8 cellular contexts compared by ENCODE assay signal in the genomic region with DNA sequence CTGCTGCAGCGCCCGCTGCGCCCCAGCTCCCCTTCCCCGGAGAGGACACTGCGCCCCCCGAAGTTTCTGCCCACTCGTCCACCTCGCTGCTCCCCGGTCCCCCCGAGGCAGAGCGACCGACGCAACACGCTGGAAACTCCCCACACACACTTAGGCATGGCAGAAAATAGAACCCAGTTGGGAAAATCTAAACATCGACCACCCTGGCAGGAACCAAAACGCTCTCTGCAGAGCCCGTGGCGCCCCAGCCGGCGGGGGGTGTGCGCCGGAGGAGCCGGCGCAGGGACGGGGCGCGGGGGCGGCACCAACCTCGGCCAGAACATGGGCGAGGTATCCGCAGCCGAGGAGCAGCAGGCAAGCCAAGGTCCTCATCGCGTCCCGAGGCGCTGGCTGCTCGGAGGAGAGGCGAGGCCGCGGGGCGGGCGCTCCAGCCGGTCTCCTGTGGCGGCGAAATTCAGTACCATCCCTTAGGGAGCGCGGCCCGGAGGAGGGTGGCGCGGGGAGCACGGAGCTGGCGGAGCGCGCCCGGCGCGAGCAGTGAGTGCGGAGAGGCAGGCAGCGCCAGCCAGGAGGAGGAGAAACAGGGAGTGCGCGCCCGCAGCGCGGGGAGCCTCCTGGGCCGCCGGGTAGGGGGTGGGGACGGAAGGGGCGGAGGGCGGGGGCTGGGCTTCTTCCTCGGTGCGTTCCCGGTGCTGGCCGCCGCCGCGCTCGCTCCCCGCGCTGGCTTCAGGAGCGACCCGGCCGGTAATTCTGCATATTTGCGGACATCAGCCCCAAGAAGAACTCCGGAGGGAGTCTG. TPM values are rescaled to one million over a fixed set of nuclear protein-coding genes. Genes with fewer than 3 reads are reported as not detected.
A peak's percentile ranks its signal among the peaks of the same experiment; 100 is the strongest.
DNase-seq lines count a peak whose midpoint lies in the region; ATAC-seq and TF ChIP-seq lines count a peak whose summit lies in the region.

No MANE protein-coding gene starts in this region.

- H3K9me3 Mint-ChIP-seq in GM23338, result no peaks in the 10 kb centered on the region; the same call in 1 of the 3 replicates

- H3K4me3 ChIP-seq in BJ (ENCODE audit: low read depth, low read length) (peak overlapping the region; percentile 76), GM23338 (peak overlapping the region; percentile 94), Panc1 (ENCODE audit: low read depth in 2 of 2, low read length in 2 of 2) (peak overlapping the region; percentile 67 to 81), right cardiac atrium (ENCODE audit: low read length) (peak overlapping the region; percentile 87)

- intact Hi-C loops in Panc1 (cut with micrococcal nuclease; ENCODE audit: unreplicated experiment) (no loop called here), right cardiac atrium (cut with DNase I) (loop anchor here (5.0 to 10.0 kb wide), 4 partner anchors 136 to 216 kb away; no protein-coding TSS in a partner anchor), posterior cingulate gyrus (cut with DNase I) (loop anchor here (2.0 to 5.0 kb wide), 2 partner anchors 78 to 186 kb away; no protein-coding TSS in a partner anchor)

- H3K27me3 Mint-ChIP-seq in GM23338 (ENCODE audit: insufficient read depth, low read depth, poor library complexity), result peaks cover 54% of the 10 kb centered on the region

- no peak overlapping the region for H2AFZ ChIP-seq in GM23338

- WGBS in right cardiac atrium, result under 1% methylated on average over 84 of the region's 84 CpGs

- in situ Hi-C loops in Panc1 (cut with HindIII; ENCODE audit: low pct_unique_long_range_greater_than_20kb, low sequenced_read_pairs), result no loop called here

- no peaks in the 10 kb centered on the region; the same call in 1 of the 2 replicates for H4K20me1 ChIP-seq in GM23338 (replicated peaks; ENCODE audit: insufficient read depth)

- H3K9me2 ChIP-seq in GM23338 (ENCODE audit: insufficient read depth), result no peaks in the 10 kb centered on the region

- H3K79me2 ChIP-seq in GM23338 (replicated peaks; ENCODE audit: insufficient read depth), result peaks cover 33% of the 10 kb centered on the region

- peaks cover 15% of the 10 kb centered on the region for H3K27me3 ChIP-seq in BJ (ENCODE audit: control insufficient read depth, insufficient read depth, low read length)
- peaks cover 52% of the 10 kb centered on the region for H3K27me3 ChIP-seq in GM23338 (ENCODE audit: insufficient read depth)
- H3K27me3 ChIP-seq in Panc1 (ENCODE audit: control insufficient read depth, insufficient read depth, low read length), result no peaks in the 10 kb centered on the region; the same call in 1 of the 2 replicates
- no peaks in the 10 kb centered on the region for H3K27me3 ChIP-seq in right cardiac atrium (ENCODE audit: control insufficient read depth, insufficient read depth)

- BruUV-seq in Panc1 (replicated peaks; lab: Mats Ljungman, UMichigan), result no TSS peak

- H3K4me1 Mint-ChIP-seq in GM23338, result peaks cover 28% of the 10 kb centered on the region

- peaks cover 16% of the 10 kb centered on the region for H3K36me3 Mint-ChIP-seq in GM23338 (ENCODE audit: low read depth)

- H3K27ac ChIP-seq in GM23338 (ENCODE audit: low read depth) (no peak overlapping the region), Panc1 (ENCODE audit: low read length) (peak overlapping the region; percentile 66), right cardiac atrium (ENCODE audit: low read length) (peak overlapping the region; percentile 86)

- H3K4me2 ChIP-seq in GM23338, result peak overlapping the region; percentile 97

- H3K9me3 ChIP-seq in Panc1 (ENCODE audit: control insufficient read depth, insufficient read depth, low read depth, low read length) (no peaks in the 10 kb centered on the region), right cardiac atrium (ENCODE audit: control insufficient read depth, low read length) (no peaks in the 10 kb centered on the region)

- H3K4me3 Mint-ChIP-seq in GM23338, result peak overlapping the region; percentile 94

- CTCF ChIA-PET in BJ (lab: Yijun Ruan, JAX), result interaction anchor here (1.0 to 2.0 kb wide), 2 partner anchors 47 to 57 kb away, joined by 3 to 4 read pairs; no protein-coding TSS in a partner anchor
- CTCF ChIA-PET in Panc1 (lab: Charles Lee), result interaction anchor here (1.5 kb wide), 1 partner anchor 118 kb away, joined by 3 read pairs; no protein-coding TSS in a partner anchor

- ATAC-seq in GM23338 (peak; percentile 2), Panc1 (peak; percentile 73), right cardiac atrium (peak; percentile 65 to 71)

- peaks cover 15% of the 10 kb centered on the region for H3F3A ChIP-seq in GM23338 (replicated peaks; ENCODE audit: low read depth)

- DNase-seq in BJ (ENCODE audit: low read depth) (no peak), GM23338 (ENCODE audit: low spot score) (peak; percentile 74), Panc1 (ENCODE audit: low read depth, low spot score) (no peak), astrocyte of the hippocampus (ENCODE audit: low read depth, low spot score) (peak; percentile 84), right cardiac atrium (peak; percentile 84 to 94 (median 93)), posterior cingulate gyrus (peak; percentile 80 to 98 (median 86)), GM19238 (ENCODE audit: insufficient read length, low spot score) (no peak), NCI-H2029 (lab: John Stamatoyannopoulos, UW) (no peak)

- no peak overlapping the region for H3K27ac Mint-ChIP-seq in GM23338

- H3K36me3 ChIP-seq in BJ (ENCODE audit: control insufficient read depth, insufficient read depth, low read length) (no peaks in the 10 kb centered on the region), GM23338 (ENCODE audit: insufficient read depth) (no peaks in the 10 kb centered on the region), Panc1 (ENCODE audit: control insufficient read depth, insufficient read depth, low read length) (no peaks in the 10 kb centered on the region; the same call in 1 of the 2 replicates)

- no peak for TF ChIP-seq CTCF in BJ (IDR thresholded peaks at IDR 0.05; ENCODE audit: insufficient read depth, low read depth, low read length)
- TF ChIP-seq CTCF in GM23338 (conservative IDR thresholded peaks at IDR 0.05; ENCODE audit: low read depth in 2 of 2), result no peak
- no peak for TF ChIP-seq CTCF in Panc1 (IDR thresholded peaks at IDR 0.05)

- POLR2A ChIA-PET in BJ (lab: Charles Lee), result no interaction called here
- POLR2A ChIA-PET in Panc1 (lab: Charles Lee), result interaction anchor here (0.5 kb wide), 1 partner anchor 249 kb away, joined by 3 read pairs; no protein-coding TSS in a partner anchor

- peaks cover 26% of the 10 kb centered on the region for H3K4me1 ChIP-seq in GM23338 (ENCODE audit: insufficient read depth)
- H3K4me1 ChIP-seq in Panc1 (ENCODE audit: control insufficient read depth, insufficient read depth, low read length), result peaks cover 18% of the 10 kb centered on the region
- H3K4me1 ChIP-seq in right cardiac atrium (ENCODE audit: control insufficient read depth, insufficient read depth, low read length), result peaks cover 4% of the 10 kb centered on the region

TF ChIP-seq in GM23338, 12 proteins besides CTCF, POLR2A, EP300 and RAD21 (continues in another document):
- TF ChIP-seq EZH2 (IDR thresholded peaks at IDR 0.05; ENCODE audit: low read depth, unreplicated experiment), result peak; percentile 39
- no peak for TF ChIP-seq NANOG (IDR thresholded peaks at IDR 0.05; ENCODE audit: borderline replicate concordance)

RNA-seq across cellular contexts. Expression of a gene that starts 0.8 kb away (rescaled TPM):
- polyA plus RNA-seq in BJ (2011; rRNA removed), result 10.0 and 17.4 TPM in 2 replicates
- 55.6 and 66.4 TPM in 2 replicates for polyA minus RNA-seq in BJ (2011; rRNA and poly(A)+ RNA removed)
- 32.2 and 43.1 TPM in 2 replicates for total RNA-seq in GM23338 (2014; rRNA removed; shearing (Covaris generic))
- polyA plus RNA-seq in GM23338 (2016; fragmentation: Nextera tagmentation; extraction: Ambion mirVana), result 35.6 and 39.5 TPM in 2 replicates
- 18.5 TPM for total RNA-seq in Panc1 (2021; ENCODE audit: unreplicated experiment)
- polyA plus RNA-seq in Panc1 (2012; ENCODE audit: insufficient read length), result 18.1 TPM
- 10 to 100 TPM; 32.2 to 44.3 (median 38.4) TPM for total RNA-seq in right cardiac atrium
- polyA plus RNA-seq in right cardiac atrium, result 18.3 TPM

Comparison
In these comparisons a context has a peak if more than half of its experiments do, and no peak if none do; other contexts are left out.
1. DNase-seq: peak in GM23338 (single experiment), astrocyte of the hippocampus (single experiment), right cardiac atrium (3 of 3) and posterior cingulate gyrus (10 of 10); none in BJ (single experiment), Panc1 (single experiment), GM19238 (single experiment) and NCI-H2029 (single experiment).
2. ATAC-seq: peak in every context shown above with its lines; median percentile 73 in Panc1; 68 in right cardiac atrium; 2 in GM23338.
3. Peak in every context shown above with its lines, with median percentiles within 50 percentile points of each other: H3K4me3 ChIP-seq.